11 cellular contexts compared by ENCODE assay signal in genomic region chr19:54030895-54031586, GRCh38. TPM values are rescaled to one million over a fixed set of nuclear protein-coding genes. Genes with fewer than 3 reads are reported as not detected.
DNase-seq lines count a peak whose midpoint lies in the region; ATAC-seq and TF ChIP-seq lines count a peak whose summit lies in the region.
"Had no signal": no experiment of that assay in that cellular context is flagged by ENCODE, and none has a peak within 500 bp of the region (broad histone marks: within the 10 kb centered on the region; RNA-seq: fewer than 3 reads in every experiment).

No MANE protein-coding gene starts in this region.

- H2AFZ ChIP-seq in SU-DHL-6 (ENCODE audit: low read depth, low read length, severe bottlenecking) = no peak overlapping the region

- H3K4me3 Mint-ChIP-seq in HFFc6 = peak overlapping the region; percentile 78
- H3K4me3 Mint-ChIP-seq: activated T-cell treated with anti-CD3 and anti-CD28 coated beads, Interleukin-2, amount 50 U/mL, for 72 hours had no signal

- no peak overlapping the region for H3K27ac ChIP-seq in SU-DHL-6 (ENCODE audit: low read depth, low read length)
- H3K27ac ChIP-seq: epithelial cell of prostate, SJCRH30 had no signal

- H3K4me3 ChIP-seq in SU-DHL-6 (ENCODE audit: insufficient read depth, low read length, poor library complexity, severe bottlenecking) = no peak overlapping the region
- no peak overlapping the region for H3K4me3 ChIP-seq in kidney epithelial cell (ENCODE audit: low read depth, low read length)
- H3K4me3 ChIP-seq: SJCRH30 had no signal

- 0 out of 2 replicates have a peak overlapping the region, but pooled peaks have one; percentile 23 for H3K27ac Mint-ChIP-seq in HFFc6
- H3K27ac Mint-ChIP-seq: activated T-cell treated with anti-CD3 and anti-CD28 coated beads, Interleukin-2, amount 50 U/mL, for 72 hours had no signal

- H3K36me3 ChIP-seq in SU-DHL-6 (ENCODE audit: low read length) (no peaks in the 10 kb centered on the region), kidney epithelial cell (ENCODE audit: control insufficient read depth, insufficient read depth, low read length) (no peaks in the 10 kb centered on the region)
- H3K36me3 ChIP-seq: SJCRH30 had no signal

- no peak for ATAC-seq in GM19351 (IDR thresholded peaks at IDR 0.05; ENCODE audit: unreplicated experiment)
- ATAC-seq: activated T-cell treated with anti-CD3 and anti-CD28 coated beads, Interleukin-2, amount 50 U/mL, for 72 hours had no signal

- TF ChIP-seq CTCF in HFFc6 (IDR thresholded peaks at IDR 0.05) = peak; percentile 78
- TF ChIP-seq CTCF in SU-DHL-6 (IDR thresholded peaks at IDR 0.05; ENCODE audit: insufficient read depth, low read length, poor library complexity, severe bottlenecking) = peak; percentile 27
- TF ChIP-seq CTCF in kidney epithelial cell (IDR thresholded peaks at IDR 0.05; ENCODE audit: insufficient read depth, low read length, poor library complexity, severe bottlenecking) = peak; percentile 32

- H3K4me2 ChIP-seq in SU-DHL-6 (ENCODE audit: low read depth, low read length, poor library complexity, severe bottlenecking) = no peak overlapping the region

- no peaks in the 10 kb centered on the region for H4K20me1 ChIP-seq in SU-DHL-6 (ENCODE audit: low read depth, low read length)

- no peaks in the 10 kb centered on the region for H3F3A ChIP-seq in SU-DHL-6 (ENCODE audit: insufficient read depth)

- peaks cover 3% of the 10 kb centered on the region; the same call in 1 of the 2 replicates for H3K36me3 Mint-ChIP-seq in HFFc6 (ENCODE audit: low read depth)

- no peaks in the 10 kb centered on the region for H3K9me3 ChIP-seq in SU-DHL-6 (ENCODE audit: insufficient read depth, low read length)
- H3K9me3 ChIP-seq: SJCRH30 had no signal

- H3K9ac ChIP-seq in SU-DHL-6 (ENCODE audit: low read length) = no peak overlapping the region

- H3K9me3 Mint-ChIP-seq in HFFc6 = no peaks in the 10 kb centered on the region
- H3K9me3 Mint-ChIP-seq: activated T-cell treated with anti-CD3 and anti-CD28 coated beads, Interleukin-2, amount 50 U/mL, for 72 hours had no signal

- no peaks in the 10 kb centered on the region for H3K79me2 ChIP-seq in SU-DHL-6 (ENCODE audit: insufficient read depth, low read length)

- no peaks in the 10 kb centered on the region for H3K9me2 ChIP-seq in SU-DHL-6 (replicated peaks; ENCODE audit: insufficient read depth, low read length)

- H3K27me3 Mint-ChIP-seq in HFFc6 (ENCODE audit: insufficient read depth) = peaks cover 2% of the 10 kb centered on the region; the same call in 1 of the 2 replicates

- DNase-seq in AG20443 (ENCODE audit: low spot score) = peak; percentile 37
- DNase-seq in HFFc6 = peak; percentile 33
- DNase-seq in kidney epithelial cell (ENCODE audit: low read depth) = no peak
- DNase-seq in DMS53 (lab: John Stamatoyannopoulos, UW) = no peak
- no peak for DNase-seq in DMS153 treated with DMSO at 0.1 percent for 48 hours (lab: John Stamatoyannopoulos, UW; ENCODE audit: unreplicated experiment)
- DNase-seq in NCI-H1930 (lab: John Stamatoyannopoulos, UW) = no peak
- DNase-seq: activated T-cell treated with anti-CD3 and anti-CD28 coated beads, Interleukin-2, amount 50 U/mL, for 72 hours had no signal

- peaks cover 32% of the 10 kb centered on the region for H3K4me1 Mint-ChIP-seq in HFFc6 (ENCODE audit: low read depth)

- H3K27me3 ChIP-seq in SU-DHL-6 (ENCODE audit: low read length) = no peaks in the 10 kb centered on the region
- H3K27me3 ChIP-seq in kidney epithelial cell (ENCODE audit: control insufficient read depth, insufficient read depth, low read length) = no peaks in the 10 kb centered on the region
- H3K27me3 ChIP-seq: SJCRH30 had no signal

RNA-seq across cellular contexts. Expression of gene VSTM1, which starts 32.7 kb away (rescaled TPM):
- total RNA-seq in HFFc6 (2021; fragmentation: NEBNext Ultra II Directional; extraction: Animal tissue kit (Norgen Biotek cat#: 25700)) = 1 to 10 TPM in 4 of 6 experiments, not detected in 2; 1.5 to 2.0 (median 1.8) TPM
- not detected in 2 replicates for total RNA-seq in kidney epithelial cell
- total RNA-seq: activated T-cell treated with anti-CD3 and anti-CD28 coated beads, Interleukin-2, amount 50 U/mL, for 72 hours; SJCRH30 had no signal

RNA-seq across cellular contexts. Expression of gene CACNG6, which starts 39.6 kb away (rescaled TPM):
- not detected for total RNA-seq in HFFc6 (2021; fragmentation: NEBNext Ultra II Directional; extraction: Animal tissue kit (Norgen Biotek cat#: 25700))
- total RNA-seq in kidney epithelial cell = not detected in 2 replicates
- total RNA-seq: activated T-cell treated with anti-CD3 and anti-CD28 coated beads, Interleukin-2, amount 50 U/mL, for 72 hours had no signal

RNA-seq across cellular contexts. Expression of gene TARM1, which starts 50.1 kb away (rescaled TPM):
- not detected for total RNA-seq in HFFc6 (2021; fragmentation: NEBNext Ultra II Directional; extraction: Animal tissue kit (Norgen Biotek cat#: 25700))
- not detected in 2 replicates for total RNA-seq in kidney epithelial cell
- total RNA-seq: activated T-cell treated with anti-CD3 and anti-CD28 coated beads, Interleukin-2, amount 50 U/mL, for 72 hours; SJCRH30 had no signal

Comparison
In these comparisons a context has a peak if more than half of its experiments do, and no peak if none do; other contexts are left out.
1. DNase-seq: peak in AG20443 (single experiment) and HFFc6 (single experiment); none in kidney epithelial cell (single experiment), DMS53 (single experiment), DMS153 treated with DMSO at 0.1 percent for 48 hours (single experiment) and NCI-H1930 (0 of 2).
2. CTCF ChIP-seq: peak in every context shown above with its lines; median percentile 78 in HFFc6; 32 in kidney epithelial cell; 27 in SU-DHL-6.